In genomic region chr13:36819811-36820140, GRCh38 we compare ENCODE assay signal across 8 cellular contexts. TPM values are rescaled to one million over a fixed set of nuclear protein-coding genes. Genes with fewer than 3 reads are reported as not detected.
DNase-seq lines count a peak whose midpoint lies in the region; ATAC-seq and TF ChIP-seq lines count a peak whose summit lies in the region.

No MANE protein-coding gene starts in this region.

- H3K27me3 ChIP-seq in heart left ventricle (no peaks in the 10 kb centered on the region), NT2/D1 (ENCODE audit: insufficient read depth, insufficient read length) (no peaks in the 10 kb centered on the region)

- no peaks in the 10 kb centered on the region for H3K36me3 ChIP-seq in heart left ventricle
- H3K36me3 ChIP-seq in NT2/D1 (ENCODE audit: insufficient read depth, insufficient read length, low read length), result no peaks in the 10 kb centered on the region

- no peak for TF ChIP-seq POLR2A in heart left ventricle (IDR thresholded peaks at IDR 0.05)

- intact Hi-C loops in heart left ventricle (cut with DNase I) (no loop called here), cardiac septum (cut with DNase I) (no loop called here)

- H3K27ac ChIP-seq in heart left ventricle, result peak overlapping the region in 7 of 12 donors; percentile 52 to 89 (median 80)

- H3K9me3 ChIP-seq in heart left ventricle, result no peaks in the 10 kb centered on the region
- no peaks in the 10 kb centered on the region for H3K9me3 ChIP-seq in NT2/D1 (ENCODE audit: insufficient read depth, low read length)

- DNase-seq in heart left ventricle, result peak in 1 of 5 donors; percentile 25
- DNase-seq in cardiac septum (ENCODE audit: low spot score), result no peak
- no peak for DNase-seq in NT2/D1 (ENCODE audit: low read depth, low spot score)
- DNase-seq in astrocyte of the hippocampus (ENCODE audit: low read depth, low spot score), result peak; percentile 43
- DNase-seq in left lobe of liver (ENCODE audit: low spot score), result no peak
- peak; percentile 5 to 30 (median 6) for DNase-seq in stimulated activated CD4-positive, alpha-beta T cell treated with anti-CD3 and anti-CD28 coated beads, TNF-alpha, amount 100 ng/mL, for 24 hours (ENCODE audit: low read depth in 3 of 3)
- DNase-seq in NCI-H1048 (lab: John Stamatoyannopoulos, UW), result no peak

- H3K9ac ChIP-seq in NT2/D1 (ENCODE audit: insufficient read length, low read depth), result peak overlapping the region; percentile 82

- TF ChIP-seq CTCF in heart left ventricle (IDR thresholded peaks at IDR 0.05), result no peak

- H3K4me3 ChIP-seq in heart left ventricle (peak overlapping the region; percentile 64 to 95 (median 80)), NT2/D1 (ENCODE audit: insufficient read length, low read depth) (peak overlapping the region; percentile 58)

- peak in 1 of 4 donors; percentile 13 for ATAC-seq in heart left ventricle
- ATAC-seq in HG02943 (IDR thresholded peaks at IDR 0.05; ENCODE audit: low read depth, unreplicated experiment), result peak; percentile 21
- ATAC-seq in left lobe of liver, result peak; percentile 21

- WGBS in heart left ventricle, 4 donors, result 0 to 2% (median 1%) methylated on average over 14 of the region's 14 CpGs

- peaks cover 0 to 27% (median 18%) of the 10 kb centered on the region in 12 donors for H3K4me1 ChIP-seq in heart left ventricle
- no peaks in the 10 kb centered on the region for H3K4me1 ChIP-seq in NT2/D1 (ENCODE audit: insufficient read depth, insufficient read length)

RNA-seq across cellular contexts. Expression of gene RFXAP, which starts 0.8 kb away (rescaled TPM):
- total RNA-seq in heart left ventricle (1 to 10 TPM; 1.0 to 5.2 (median 4.2) TPM), cardiac septum (5.0 TPM), left lobe of liver (0.75 TPM)
- polyA plus RNA-seq in heart left ventricle, result 1 to 10 TPM; 2.2 to 2.3 TPM

Comparison
In these comparisons a context has a peak if more than half of its experiments do, and no peak if none do; other contexts are left out.
1. DNase-seq: peak in astrocyte of the hippocampus (single experiment) and stimulated activated CD4-positive, alpha-beta T cell treated with anti-CD3 and anti-CD28 coated beads, TNF-alpha, amount 100 ng/mL, for 24 hours (3 of 3); none in cardiac septum (single experiment), NT2/D1 (single experiment), left lobe of liver (single experiment) and NCI-H1048 (single experiment).